ENCODE assay signal across 19 cellular contexts in the genomic region with DNA sequence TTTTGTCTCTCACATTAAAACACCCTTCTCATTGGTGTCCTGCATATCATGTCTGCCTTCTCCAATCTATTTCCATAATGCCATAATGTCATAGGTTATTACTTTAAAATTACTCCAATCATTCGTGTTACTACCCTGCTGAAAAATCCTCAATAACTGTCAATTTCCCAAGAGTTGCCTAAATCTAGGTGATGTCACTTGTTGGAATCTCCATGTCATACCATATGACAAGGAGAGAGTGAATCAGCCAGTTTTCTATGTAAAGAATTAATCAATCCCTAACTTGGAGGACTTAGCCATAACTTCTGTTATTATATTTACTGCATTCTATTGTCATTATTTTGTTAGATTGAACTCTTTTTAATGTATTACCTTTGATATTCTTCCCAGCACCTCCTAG.
"Had no signal": no experiment of that assay in that cellular context is flagged by ENCODE, and none has a peak within 500 bp of the region (broad histone marks: within the 10 kb centered on the region; RNA-seq: fewer than 3 reads in every experiment).

No MANE protein-coding gene starts in this region.

- H3K36me3 ChIP-seq: adrenal gland, sigmoid colon had no signal

- FAIRE-seq: islet of Langerhans had no signal

- DNase-seq: activated CD4-positive, alpha-beta T cell treated with anti-CD3 and anti-CD28 coated beads, Interleukin-2, amount 10 ng/mL, durations not matched to agents 7 days and 5 days; activated CD4-positive, CD25-positive, alpha-beta regulatory T cell; activated CD8-positive, alpha-beta memory T cell treated with anti-CD3 and anti-CD28 coated beads, Interleukin-2, amount 50 U/mL, for 4 hours; activated effector memory CD4-positive, alpha-beta T cell treated with anti-CD3 and anti-CD28 coated beads, Interleukin-2, amount 50 U/mL, for 16 hours; activated naive CD4-positive, alpha-beta T cell treated with anti-CD3 and anti-CD28 coated beads, Interleukin-2, amount 50 U/mL, for 16 hours; activated T-cell treated with anti-CD3 and anti-CD28 coated beads, Interleukin-2, amount 50 U/mL, for 48 hours; adrenal gland; dermis blood vessel endothelial cell; effector memory CD4-positive, alpha-beta T cell; foreskin keratinocyte; hippocampal formation; left colon; midbrain; nephron progenitor cell; nucleus accumbens; sigmoid colon; stimulated activated naive CD4-positive, alpha-beta T cell had no signal

- H3K27me3 ChIP-seq: adrenal gland, foreskin keratinocyte, sigmoid colon had no signal

- ATAC-seq: foreskin keratinocyte, left colon had no signal

- H3K9me3 ChIP-seq: adrenal gland, sigmoid colon had no signal

- H3K4me3 ChIP-seq: adrenal gland, lung, sigmoid colon had no signal

- H3K4me3 Mint-ChIP-seq: activated CD4-positive, alpha-beta T cell treated with anti-CD3 and anti-CD28 coated beads, Interleukin-2, amount 10 ng/mL, durations not matched to agents 7 days and 5 days; nephron progenitor cell had no signal

- H3K4me1 Mint-ChIP-seq: activated CD4-positive, alpha-beta T cell treated with anti-CD3 and anti-CD28 coated beads, Interleukin-2, amount 10 ng/mL, durations not matched to agents 7 days and 5 days had no signal

- H3K9me3 Mint-ChIP-seq: nephron progenitor cell had no signal

- H3K27ac Mint-ChIP-seq: activated CD4-positive, alpha-beta T cell treated with anti-CD3 and anti-CD28 coated beads, Interleukin-2, amount 10 ng/mL, durations not matched to agents 7 days and 5 days; nephron progenitor cell had no signal

- H3K27ac ChIP-seq: adrenal gland, foreskin keratinocyte, sigmoid colon had no signal

- H3K27me3 Mint-ChIP-seq: activated CD4-positive, alpha-beta T cell treated with anti-CD3 and anti-CD28 coated beads, Interleukin-2, amount 10 ng/mL, durations not matched to agents 7 days and 5 days had no signal
